ENCODE assay signal across 11 cellular contexts in the genomic region with DNA sequence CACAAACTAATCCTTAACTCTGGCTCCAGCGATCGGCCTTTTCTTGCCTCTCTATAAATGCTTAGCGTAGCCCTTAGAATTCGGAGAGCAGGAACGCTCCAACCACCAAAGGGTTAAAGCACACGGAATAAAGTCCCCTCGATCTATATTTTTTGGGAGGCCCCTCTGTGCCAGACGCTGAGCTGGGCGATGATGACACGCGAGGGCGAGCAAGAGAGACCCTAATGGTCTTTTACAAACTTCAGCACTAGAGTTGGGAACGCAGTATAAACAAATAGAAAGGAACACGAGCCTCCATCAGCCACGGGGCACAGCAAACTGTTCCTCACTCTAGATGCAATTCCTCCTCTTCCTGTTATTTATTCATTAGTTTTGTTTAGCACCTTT. TPM values are rescaled to one million over a fixed set of nuclear protein-coding genes. Genes with fewer than 3 reads are reported as not detected.
DNase-seq lines count a peak whose midpoint lies in the region; ATAC-seq and TF ChIP-seq lines count a peak whose summit lies in the region.
"Had no signal": no experiment of that assay in that cellular context is flagged by ENCODE, and none has a peak within 500 bp of the region (broad histone marks: within the 10 kb centered on the region; RNA-seq: fewer than 3 reads in every experiment).

No MANE protein-coding gene starts in this region.

- H3K4me1 Mint-ChIP-seq in endodermal cell = peaks cover 25% of the 10 kb centered on the region
- H3K4me1 Mint-ChIP-seq in naive B cell = peaks cover 10 to 18% (median 13%) of the 10 kb centered on the region in 3 donors

- H3K9me3 ChIP-seq in heart right ventricle = no peaks in the 10 kb centered on the region
- H3K9me3 ChIP-seq in endodermal cell (ENCODE audit: control insufficient read depth, low read length) = no peaks in the 10 kb centered on the region

- H3K9me3 Mint-ChIP-seq in endodermal cell (no peaks in the 10 kb centered on the region), naive B cell (peaks cover 0 to 4% (median 0%) of the 10 kb centered on the region in 7 donors)

- H3K27ac ChIP-seq in heart right ventricle (no peak overlapping the region), endodermal cell (ENCODE audit: low read depth, low read length) (no peak overlapping the region), urinary bladder (ENCODE audit: low read depth) (no peak overlapping the region)

- POLR2A ChIA-PET in HEK293T (lab: Yijun Ruan, JAX) = no interaction called here

- H3K27me3 ChIP-seq in heart right ventricle (peaks cover 0 to 93% (median 87%) of the 10 kb centered on the region in 7 donors), endodermal cell (ENCODE audit: control insufficient read depth, insufficient read depth, low read length, poor library complexity, severe bottlenecking) (peaks cover 32% of the 10 kb centered on the region)

- peaks cover 0 to 18% (median 13%) of the 10 kb centered on the region in 9 donors for H3K4me1 ChIP-seq in heart right ventricle
- H3K4me1 ChIP-seq in endodermal cell (ENCODE audit: control insufficient read depth, insufficient read depth, low read length) = peaks cover 12% of the 10 kb centered on the region
- H3K4me1 ChIP-seq in urinary bladder (ENCODE audit: insufficient read depth) = no peaks in the 10 kb centered on the region

- 3 to 5% methylated on average over 15 of the region's 15 CpGs for WGBS in heart right ventricle, 2 donors
- WGBS in endodermal cell (ENCODE audit: insufficient coverage in 1 of 2, insufficient read length in 1 of 2), 2 experiments = 3% methylated on average over 12 to 15 of the region's 15 CpGs
- WGBS in urinary bladder = 4% methylated on average over 15 of the region's 15 CpGs

- CTCF ChIA-PET in HEK293T (lab: Yijun Ruan, JAX) = no interaction called here

- H3K9ac ChIP-seq in endodermal cell (ENCODE audit: extremely low read depth, low read length, poor library complexity, severe bottlenecking) = no peak overlapping the region

- no peak for ATAC-seq in heart right ventricle
- ATAC-seq in left cardiac atrium = no peak
- no peak for ATAC-seq in naive B cell (ENCODE audit: low read depth in 2 of 2)

- intact Hi-C loops in heart right ventricle (cut with DNase I) (loop anchor here in 1 of 10 donors (10.0 kb wide), 1 partner anchor 60 kb away; no protein-coding TSS in a partner anchor), left cardiac atrium (cut with DNase I) (no loop called here)

- TF ChIP-seq CTCF in heart right ventricle (IDR thresholded peaks at IDR 0.05) (no peak), endodermal cell (conservative IDR thresholded peaks at IDR 0.05) (no peak)

- no peak overlapping the region for H3K27ac Mint-ChIP-seq in endodermal cell
- no peak overlapping the region for H3K27ac Mint-ChIP-seq in naive B cell

- H3K27me3 Mint-ChIP-seq in endodermal cell (ENCODE audit: insufficient read depth) (peaks cover 51% of the 10 kb centered on the region), naive B cell (peaks cover 38 to 63% (median 59%) of the 10 kb centered on the region in 3 donors)

- H3K36me3 Mint-ChIP-seq in endodermal cell (ENCODE audit: low read depth) (peaks cover 2% of the 10 kb centered on the region), naive B cell (peaks cover 0 to 5% of the 10 kb centered on the region in 2 donors)

- H3K4me3 Mint-ChIP-seq in endodermal cell (peak overlapping the region; percentile 74), naive B cell (peak overlapping the region in 5 of 8 donors; percentile 20 to 68 (median 28))

- DNase-seq in heart right ventricle (no peak), left cardiac atrium (no peak), endodermal cell (peak; percentile 49), naive B cell (no peak), germinal center (ENCODE audit: low spot score) (no peak), iPS-NIHi7 (ENCODE audit: extremely low spot score) (no peak), HEK293T (ENCODE audit: extremely low spot score) (no peak)
- DNase-seq: activated CD4-positive, alpha-beta T cell treated with anti-CD3 and anti-CD28 coated beads for 4 hours; stimulated activated CD4-positive, alpha-beta T cell treated with anti-CD3 and anti-CD28 coated beads, Interleukin-4, amount 100 ng/mL, for 4 hours had no signal

- H3K4me3 ChIP-seq in heart right ventricle = peak overlapping the region in 6 of 10 donors; percentile 7 to 43 (median 30)
- peak overlapping the region; percentile 90 for H3K4me3 ChIP-seq in endodermal cell (ENCODE audit: low read length)
- H3K4me3 ChIP-seq in urinary bladder (ENCODE audit: low read depth, low read length) = peak overlapping the region; percentile 76

- H3K36me3 ChIP-seq in heart right ventricle (no peaks in the 10 kb centered on the region), endodermal cell (ENCODE audit: control insufficient read depth, insufficient read depth, low read length) (no peaks in the 10 kb centered on the region), urinary bladder (ENCODE audit: insufficient read depth) (no peaks in the 10 kb centered on the region)

TF ChIP-seq in HEK293T, 16 proteins besides CTCF, POLR2A, EP300 and RAD21:
- TF ChIP-seq NFRKB (IDR thresholded peaks at IDR 0.05) = no peak
- no peak for TF ChIP-seq L3MBTL2 (conservative IDR thresholded peaks at IDR 0.05)
- no peak for TF ChIP-seq ELF4 (IDR thresholded peaks at IDR 0.05)
- TF ChIP-seq FOXA1 (IDR thresholded peaks at IDR 0.05) = no peak
- TF ChIP-seq HDGF (IDR thresholded peaks at IDR 0.05; ENCODE audit: borderline replicate concordance) = no peak
- TF ChIP-seq CTBP1 (IDR thresholded peaks at IDR 0.05; ENCODE audit: borderline replicate concordance) = no peak
- TF ChIP-seq, protein P1, sequence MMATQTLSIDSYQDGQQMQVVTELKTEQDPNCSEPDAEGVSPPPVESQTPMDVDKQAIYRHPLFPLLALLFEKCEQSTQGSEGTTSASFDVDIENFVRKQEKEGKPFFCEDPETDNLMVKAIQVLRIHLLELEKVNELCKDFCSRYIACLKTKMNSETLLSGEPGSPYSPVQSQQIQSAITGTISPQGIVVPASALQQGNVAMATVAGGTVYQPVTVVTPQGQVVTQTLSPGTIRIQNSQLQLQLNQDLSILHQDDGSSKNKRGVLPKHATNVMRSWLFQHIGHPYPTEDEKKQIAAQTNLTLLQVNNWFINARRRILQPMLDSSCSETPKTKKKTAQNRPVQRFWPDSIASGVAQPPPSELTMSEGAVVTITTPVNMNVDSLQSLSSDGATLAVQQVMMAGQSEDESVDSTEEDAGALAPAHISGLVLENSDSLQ (IDR thresholded peaks at IDR 0.05) = no peak
- TF ChIP-seq SUZ12 (IDR thresholded peaks at IDR 0.05) = no peak
- TF ChIP-seq ARNT (IDR thresholded peaks at IDR 0.05) = no peak
- no peak for TF ChIP-seq FOXM1 (IDR thresholded peaks at IDR 0.05; ENCODE audit: borderline replicate concordance)
- TF ChIP-seq ZNF384 (IDR thresholded peaks at IDR 0.05) = no peak
- no peak for TF ChIP-seq SP1 (IDR thresholded peaks at IDR 0.05)

RNA-seq across cellular contexts. Expression of gene TOX3, which starts 1.8 kb away (rescaled TPM):
- total RNA-seq in heart right ventricle (not detected), left cardiac atrium (not detected), endodermal cell (1 to 10 TPM; 4.8 to 8.5 TPM), urinary bladder (1.1 TPM)
- polyA plus RNA-seq in heart right ventricle (not detected), naive B cell (ENCODE audit: low read depth in 6 of 6) (not detected), urinary bladder (1.9 TPM)
- 52.5 TPM for polyA plus RNA-seq in endodermal cell (2013, experiment 1 of 2)
- polyA plus RNA-seq in endodermal cell (2013, experiment 2 of 2) = 50.3 TPM
- total RNA-seq: OCI-LY7 had no signal

Comparison
In these comparisons a context has a peak if more than half of its experiments do, and no peak if none do; other contexts are left out.
1. H3K4me3 ChIP-seq: peak in every context shown above with its lines; median percentile 90 in endodermal cell; 76 in urinary bladder; 30 in heart right ventricle.